26 cellular contexts compared by ENCODE assay signal in genomic region chr2:126935774-126936173, GRCh38. TPM values are rescaled to one million over a fixed set of nuclear protein-coding genes. Genes with fewer than 3 reads are reported as not detected.
"Had no signal": no experiment of that assay in that cellular context is flagged by ENCODE, and none has a peak within 500 bp of the region (broad histone marks: within the 10 kb centered on the region; RNA-seq: fewer than 3 reads in every experiment).

No MANE protein-coding gene starts in this region.

- H3K36me3 Mint-ChIP-seq: activated CD8-positive, alpha-beta memory T cell treated with anti-CD3 and anti-CD28 coated beads, Interleukin-2, amount 10 ng/mL, durations not matched to agents 7 days and 5 days; mesothelial cell of epicardium had no signal

- H3K27ac Mint-ChIP-seq: activated CD4-positive, alpha-beta T cell treated with anti-CD3 and anti-CD28 coated beads, Interleukin-2, amount 10 ng/mL, durations not matched to agents 7 days and 5 days; activated CD8-positive, alpha-beta memory T cell treated with anti-CD3 and anti-CD28 coated beads, Interleukin-2, amount 10 ng/mL, durations not matched to agents 7 days and 5 days; activated CD8-positive, alpha-beta T cell treated with anti-CD3 and anti-CD28 coated beads for 36 hours; activated naive CD8-positive, alpha-beta T cell treated with anti-CD3 and anti-CD28 coated beads, Interleukin-2, amount 50 U/mL, for 24 hours; mesothelial cell of epicardium; nephron; stimulated activated naive CD8-positive, alpha-beta T cell treated with anti-CD3 and anti-CD28 coated beads, Interleukin-15, Interleukin-2, amounts not matched to agents 100 ng/mL and 50 ng/mL, for 24 hours had no signal

- ATAC-seq: activated CD4-positive, CD25-positive, alpha-beta regulatory T cell treated with anti-CD3 and anti-CD28 coated beads, Interleukin-2, amount 50 U/mL, for 24 hours; activated CD8-positive, alpha-beta memory T cell treated with anti-CD3 and anti-CD28 coated beads, Interleukin-2, amount 10 ng/mL, durations not matched to agents 7 days and 5 days; activated CD8-positive, alpha-beta T cell treated with anti-CD3 and anti-CD28 coated beads for 36 hours; activated naive CD8-positive, alpha-beta T cell treated with anti-CD3 and anti-CD28 coated beads, Interleukin-2, amount 50 U/mL, for 24 hours; esophagus mucosa; gastrocnemius medialis; pancreas; right cardiac atrium; upper lobe of right lung had no signal

- DNase-seq: activated CD4-positive, alpha-beta T cell treated with anti-CD3 and anti-CD28 coated beads, Interleukin-2, amount 10 ng/mL, durations not matched to agents 7 days and 5 days; activated CD8-positive, alpha-beta memory T cell treated with anti-CD3 and anti-CD28 coated beads, Interleukin-2, amount 10 ng/mL, durations not matched to agents 7 days and 5 days; activated CD8-positive, alpha-beta T cell treated with anti-CD3 and anti-CD28 coated beads for 36 hours; activated gamma-delta T cell; activated naive CD4-positive, alpha-beta T cell treated with anti-CD3 and anti-CD28 coated beads, Interleukin-2, amount 50 U/mL, for 16 hours; activated naive CD8-positive, alpha-beta T cell treated with anti-CD3 and anti-CD28 coated beads, Interleukin-2, amount 50 U/mL, for 24 hours; activated T-cell treated with anti-CD3 and anti-CD28 coated beads for 4 hours; dermis blood vessel endothelial cell; effector memory CD4-positive, alpha-beta T cell; gastrocnemius medialis; hippocampal formation; left ventricle myocardium inferior; mammary epithelial cell; pancreas; right cardiac atrium; stimulated activated CD4-positive, alpha-beta T cell treated with anti-CD3 and anti-CD28 coated beads, Interleukin-4, amount 100 ng/mL, for 24 hours; substantia nigra; thyroid gland; upper lobe of right lung had no signal

- H3K9me3 Mint-ChIP-seq: activated CD4-positive, alpha-beta T cell treated with anti-CD3 and anti-CD28 coated beads, Interleukin-2, amount 10 ng/mL, durations not matched to agents 7 days and 5 days; activated CD8-positive, alpha-beta T cell treated with anti-CD3 and anti-CD28 coated beads for 36 hours; activated naive CD8-positive, alpha-beta T cell treated with anti-CD3 and anti-CD28 coated beads, Interleukin-2, amount 50 U/mL, for 24 hours; mesothelial cell of epicardium; stimulated activated naive CD8-positive, alpha-beta T cell treated with anti-CD3 and anti-CD28 coated beads, Interleukin-15, Interleukin-2, amounts not matched to agents 100 ng/mL and 50 ng/mL, for 24 hours had no signal

- H3K4me3 Mint-ChIP-seq: activated CD4-positive, alpha-beta T cell treated with anti-CD3 and anti-CD28 coated beads, Interleukin-2, amount 10 ng/mL, durations not matched to agents 7 days and 5 days; activated CD8-positive, alpha-beta memory T cell treated with anti-CD3 and anti-CD28 coated beads, Interleukin-2, amount 10 ng/mL, durations not matched to agents 7 days and 5 days; activated CD8-positive, alpha-beta T cell treated with anti-CD3 and anti-CD28 coated beads for 36 hours; activated naive CD8-positive, alpha-beta T cell treated with anti-CD3 and anti-CD28 coated beads, Interleukin-2, amount 50 U/mL, for 24 hours; mesothelial cell of epicardium; nephron; stimulated activated naive CD8-positive, alpha-beta T cell treated with anti-CD3 and anti-CD28 coated beads, Interleukin-15, Interleukin-2, amounts not matched to agents 100 ng/mL and 50 ng/mL, for 24 hours had no signal

- H3K4me1 Mint-ChIP-seq: activated CD4-positive, alpha-beta T cell treated with anti-CD3 and anti-CD28 coated beads, Interleukin-2, amount 10 ng/mL, durations not matched to agents 7 days and 5 days; activated CD8-positive, alpha-beta memory T cell treated with anti-CD3 and anti-CD28 coated beads, Interleukin-2, amount 10 ng/mL, durations not matched to agents 7 days and 5 days had no signal

RNA-seq across cellular contexts. Expression of gene TEX51, which starts 37.1 kb away (rescaled TPM):
- polyA plus RNA-seq: cardiac muscle cell, endothelial cell of umbilical vein, mammary epithelial cell, pancreas, right cardiac atrium had no signal
